20 cellular contexts compared by ENCODE assay signal in the genomic region with DNA sequence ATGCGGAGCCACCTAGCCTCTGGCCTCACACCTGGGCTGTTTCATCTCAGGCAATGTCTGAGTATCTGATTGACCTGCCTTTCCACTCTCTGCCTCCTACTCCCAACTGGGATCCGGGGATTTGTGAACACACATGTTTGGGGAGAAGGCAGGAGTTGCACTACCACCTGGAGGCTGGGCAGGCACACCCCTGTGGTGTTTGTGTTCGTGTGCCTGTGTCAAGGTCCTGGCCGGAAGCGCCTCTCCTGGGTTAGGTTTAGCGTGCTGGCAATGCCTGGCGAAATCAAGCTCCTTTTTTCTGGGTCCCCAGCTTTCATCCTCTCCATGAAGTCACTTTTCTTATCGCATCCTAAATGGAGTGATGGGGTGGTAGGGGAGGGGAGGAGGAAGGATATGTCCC.
"Had no signal": no experiment of that assay in that cellular context is flagged by ENCODE, and none has a peak within 500 bp of the region (broad histone marks: within the 10 kb centered on the region; RNA-seq: fewer than 3 reads in every experiment).

No MANE protein-coding gene starts in this region.

- H3K4me1 Mint-ChIP-seq: neural crest cell had no signal

- H3K4me3 ChIP-seq: esophagus squamous epithelium, lung, ovary, tibial artery had no signal

- H3K9me3 ChIP-seq: esophagus squamous epithelium, ovary, tibial artery had no signal

- H3K9me3 Mint-ChIP-seq: effector memory CD8-positive, alpha-beta T cell; natural killer cell; stimulated activated effector memory CD8-positive, alpha-beta T cell treated with anti-CD3 and anti-CD28 coated beads, Interleukin-12 subunit alpha, Interleukin-12 subunit beta, amount 100 ng/mL, for 72 hours had no signal

- H3K36me3 ChIP-seq: esophagus squamous epithelium, ovary, tibial artery had no signal

- ATAC-seq: effector memory CD8-positive, alpha-beta T cell; left ventricle myocardium superior; natural killer cell; right cardiac atrium; stimulated activated effector memory CD8-positive, alpha-beta T cell treated with anti-CD3 and anti-CD28 coated beads, Interleukin-12 subunit alpha, Interleukin-12 subunit beta, amount 100 ng/mL, for 72 hours; stimulated activated naive CD8-positive, alpha-beta T cell treated with anti-CD3 and anti-CD28 coated beads, Interleukin-15, Interleukin-2, amounts not matched to agents 100 U/mL and 50 U/mL, for 24 hours had no signal

- DNase-seq: effector memory CD8-positive, alpha-beta T cell; esophagus squamous epithelium; foreskin fibroblast; immature natural killer cell; left ventricle myocardium superior; mesenchymal stem cell; natural killer cell; nucleus accumbens; ovary; right cardiac atrium; stimulated activated CD4-positive, alpha-beta T cell treated with anti-CD3 and anti-CD28 coated beads, Interleukin-4, amount 100 ng/mL, for 1 hour; stimulated activated CD8-positive, alpha-beta memory T cell treated with anti-CD3 and anti-CD28 coated beads, Interleukin-4, amount 100 ng/mL, for 48 hours; stimulated activated naive CD8-positive, alpha-beta T cell treated with anti-CD3 and anti-CD28 coated beads, Interleukin-15, Interleukin-2, amounts not matched to agents 100 U/mL and 50 U/mL, for 24 hours; tibial artery had no signal

- H3K27me3 ChIP-seq: ovary, tibial artery had no signal

- H3K27ac Mint-ChIP-seq: dendritic cell treated with granulocyte-macrophage colony-stimulating factor and Interleukin-4, amounts not matched to agents 40 ng/mL and 50 ng/mL, for 4 days; effector memory CD8-positive, alpha-beta T cell; immature natural killer cell; natural killer cell; stimulated activated effector memory CD8-positive, alpha-beta T cell treated with anti-CD3 and anti-CD28 coated beads, Interleukin-12 subunit alpha, Interleukin-12 subunit beta, amount 100 ng/mL, for 72 hours had no signal

- H3K4me3 Mint-ChIP-seq: dendritic cell treated with granulocyte-macrophage colony-stimulating factor and Interleukin-4, amounts not matched to agents 40 ng/mL and 50 ng/mL, for 4 days; effector memory CD8-positive, alpha-beta T cell; immature natural killer cell; natural killer cell; neural crest cell; stimulated activated effector memory CD8-positive, alpha-beta T cell treated with anti-CD3 and anti-CD28 coated beads, Interleukin-12 subunit alpha, Interleukin-12 subunit beta, amount 100 ng/mL, for 72 hours had no signal

- H3K4me1 ChIP-seq: esophagus squamous epithelium, tibial artery had no signal

- H3K36me3 Mint-ChIP-seq: immature natural killer cell, natural killer cell had no signal

- H3K27ac ChIP-seq: epithelial cell of prostate, esophagus squamous epithelium, ovary, tibial artery had no signal

- FAIRE-seq: keratinocyte had no signal
